Comparison of ENCODE assay signal across 19 cellular contexts in genomic region chr3:153090973-153091372, GRCh38.
DNase-seq lines count a peak whose midpoint lies in the region; ATAC-seq and TF ChIP-seq lines count a peak whose summit lies in the region.
"Had no signal": no experiment of that assay in that cellular context is flagged by ENCODE, and none has a peak within 500 bp of the region (broad histone marks: within the 10 kb centered on the region; RNA-seq: fewer than 3 reads in every experiment).

No MANE protein-coding gene starts in this region.

- peak in 2 of 3 experiments; percentile 59 to 89 for DNase-seq in NCI-H1417 (lab: John Stamatoyannopoulos, UW)
- no peak for DNase-seq in NCI-H1417 treated with DMSO at 0.1 percent for 48 hours (lab: John Stamatoyannopoulos, UW)
- DNase-seq in central memory CD4-positive, alpha-beta T cell = peak; percentile 33
- DNase-seq in NCI-H2107 treated with DMSO at 0.1 percent for 48 hours (lab: John Stamatoyannopoulos, UW; ENCODE audit: unreplicated experiment) = no peak
- DNase-seq in HuH-7.5 (ENCODE audit: low spot score) = no peak
- DNase-seq: activated CD4-positive, alpha-beta T cell treated with anti-CD3 and anti-CD28 coated beads, Interleukin-2, amount 50 U/mL, for 4 hours; body of pancreas; cortex of kidney; foreskin keratinocyte; NCI-H1694 treated with DMSO at 0.1 percent for 48 hours; NCI-H446 treated with DMSO at 0.1 percent for 48 hours; nucleus accumbens; right cardiac atrium; stimulated activated naive CD8-positive, alpha-beta T cell treated with anti-CD3 and anti-CD28 coated beads, Interleukin-15, Interleukin-2, amounts not matched to agents 100 U/mL and 50 U/mL, for 24 hours had no signal

- H3K9me3 ChIP-seq in gastroesophageal sphincter = no peaks in the 10 kb centered on the region
- H3K9me3 ChIP-seq: body of pancreas had no signal

- TF ChIP-seq EP300 in gastroesophageal sphincter (IDR thresholded peaks at IDR 0.05) = no peak

- no peak for TF ChIP-seq CTCF in gastroesophageal sphincter (IDR thresholded peaks at IDR 0.05)

- 83 to 91% methylated on average over 1 of the region's 1 CpG for WGBS in gastroesophageal sphincter (ENCODE audit: low coverage in 1 of 2), 2 donors

- H3K4me3 ChIP-seq in gastroesophageal sphincter = no peak overlapping the region
- H3K4me3 ChIP-seq: body of pancreas had no signal

- no peaks in the 10 kb centered on the region for H3K27me3 ChIP-seq in gastroesophageal sphincter
- H3K27me3 ChIP-seq: body of pancreas, foreskin keratinocyte had no signal

- no peak overlapping the region for H3K27ac ChIP-seq in gastroesophageal sphincter
- H3K27ac ChIP-seq: 22Rv1, body of pancreas, foreskin keratinocyte had no signal

- no peak for TF ChIP-seq POLR2A in gastroesophageal sphincter (IDR thresholded peaks at IDR 0.05)

- no peaks in the 10 kb centered on the region for H3K36me3 ChIP-seq in gastroesophageal sphincter

- no peaks in the 10 kb centered on the region for H3K4me1 ChIP-seq in gastroesophageal sphincter
- H3K4me1 ChIP-seq: body of pancreas had no signal

- ATAC-seq in GM21381 (IDR thresholded peaks at IDR 0.05; ENCODE audit: unreplicated experiment) (peak; percentile 55), HG03432 (IDR thresholded peaks at IDR 0.05; ENCODE audit: unreplicated experiment) (peak; percentile 69), gastroesophageal sphincter (no peak)
- ATAC-seq: body of pancreas; foreskin keratinocyte; left lobe of liver; right cardiac atrium; stimulated activated naive CD8-positive, alpha-beta T cell treated with anti-CD3 and anti-CD28 coated beads, Interleukin-15, Interleukin-2, amounts not matched to agents 100 U/mL and 50 U/mL, for 24 hours had no signal

Comparison
In these comparisons a context has a peak if more than half of its experiments do, and no peak if none do; other contexts are left out.
1. DNase-seq: peak in NCI-H1417 (2 of 3) and central memory CD4-positive, alpha-beta T cell (single experiment); none in NCI-H1417 treated with DMSO at 0.1 percent for 48 hours (single experiment), NCI-H2107 treated with DMSO at 0.1 percent for 48 hours (single experiment) and HuH-7.5 (single experiment).